Comparison of ENCODE assay signal across 8 cellular contexts in the genomic region with DNA sequence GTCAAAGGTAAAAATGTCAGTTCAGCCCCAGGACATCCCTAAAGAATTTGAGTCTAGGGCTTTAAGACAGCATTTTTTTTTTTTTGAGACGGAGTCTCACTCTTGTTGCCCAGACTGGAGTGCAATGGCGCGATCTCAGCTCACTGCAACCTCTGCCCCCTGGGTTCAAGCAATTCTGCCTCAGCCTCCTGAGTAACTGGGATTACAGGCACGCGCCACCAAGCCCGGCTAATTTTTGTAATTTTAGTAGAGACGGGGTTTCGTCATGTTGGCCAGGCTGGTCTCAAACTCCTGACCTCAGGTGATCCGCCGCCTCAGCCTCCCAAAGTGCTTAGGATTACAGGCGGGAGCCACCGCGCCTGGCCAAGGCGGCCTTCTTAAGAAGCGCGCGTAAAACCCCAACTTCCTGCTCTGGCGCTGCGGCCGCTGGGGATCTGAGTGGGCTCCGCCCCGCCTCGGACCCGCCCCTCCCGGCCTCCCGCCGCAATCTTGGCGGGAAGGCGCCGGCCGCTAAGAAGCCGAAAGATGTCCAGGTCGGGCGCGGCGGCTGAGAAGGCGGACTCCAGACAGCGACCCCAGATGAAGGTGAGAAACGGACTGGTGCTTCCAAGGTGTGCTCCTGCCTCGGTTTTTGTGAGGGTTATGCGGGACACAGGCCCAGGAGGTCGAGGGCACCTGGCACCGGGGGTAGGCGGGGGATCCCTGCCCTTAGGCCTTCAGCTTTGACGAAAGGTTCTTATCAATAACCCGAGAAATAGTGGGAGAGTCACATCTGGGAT. TPM values are rescaled to one million over a fixed set of nuclear protein-coding genes. Genes with fewer than 3 reads are reported as not detected.
DNase-seq lines count a peak whose midpoint lies in the region; ATAC-seq and TF ChIP-seq lines count a peak whose summit lies in the region.
"Not testable (repeated sequence)": the region's sequence is repeated elsewhere in the genome, so short reads cannot be mapped to it uniquely, and the experiment has no call there.

A gene (plus strand): TSS at position 495 of the 779 bp plus-strand sequence. CDS start 31 bp downstream, at position 526.

- peak within 1 kb of the TSS; percentile 45 to 47; a peak in 3 of 4 replicates for H3K27ac ChIP-seq in SK-N-SH (ENCODE audit: low read depth in 2 of 2, low read length in 1 of 2)

- H3K4me3 ChIP-seq in HFF-Myc (replicated peaks; ENCODE audit: low read depth, low read length) = peak within 1 kb of the TSS; percentile 70
- peak within 1 kb of the TSS; percentile 53 to 66 for H3K4me3 ChIP-seq in SK-N-SH (ENCODE audit: low read depth in 2 of 2, low read length in 1 of 2)

- peaks cover 21% of the 10 kb centered on the region for H3F3A ChIP-seq in SK-N-SH (replicated peaks; ENCODE audit: insufficient read depth)

- POLR2A ChIA-PET in SK-N-SH (lab: Yijun Ruan, JAX) = not testable (repeated sequence)

- CTCF ChIA-PET in SK-N-SH (lab: Yijun Ruan, JAX) = interaction anchor here (1.6 kb wide), 1 partner anchor 77 kb away, joined by 3 read pairs; no protein-coding TSS in a partner anchor

- H3K9me3 ChIP-seq in SK-N-SH = not testable (repeated sequence)

- H4K20me1 ChIP-seq in SK-N-SH (ENCODE audit: insufficient read depth) = not testable (repeated sequence)

- peak within 1 kb of the TSS; percentile 99 for H3K27ac Mint-ChIP-seq in neural crest cell (ENCODE audit: unreplicated experiment)

- WGBS in SK-N-SH (ENCODE audit: low lambda C conversion rate) = 15% methylated on average over 26 of the region's 46 CpGs

- H3K4me1 ChIP-seq in SK-N-SH (ENCODE audit: control insufficient read depth in 1 of 2, insufficient read depth in 2 of 2, low read depth in 1 of 2, low read length in 1 of 2) = peaks cover 9 to 10% of the 10 kb centered on the region in 2 experiments; a peak in 3 of 4 replicates

- TF ChIP-seq EP300 in SK-N-SH (IDR thresholded peaks at IDR 0.05; ENCODE audit: borderline replicate concordance in 1 of 2, low read depth in 1 of 2, low read length in 1 of 2) = not testable (repeated sequence)

- H3K36me3 ChIP-seq in SK-N-SH (replicated peaks in 1 of 2; ENCODE audit: control insufficient read depth in 1 of 2, insufficient read depth in 2 of 2, low read length in 1 of 2) = not testable (repeated sequence)

- H3K79me2 ChIP-seq in SK-N-SH (ENCODE audit: insufficient read depth) = peaks cover 72% of the 10 kb centered on the region

- H3K4me2 ChIP-seq in SK-N-SH = peak within 1 kb of the TSS; percentile 77

- not testable (repeated sequence) for H3K9me2 ChIP-seq in SK-N-SH

- not testable (repeated sequence) for H3K27me3 Mint-ChIP-seq in neural crest cell (ENCODE audit: low read depth)

- peaks cover 40% of the 10 kb centered on the region for H3K4me1 Mint-ChIP-seq in neural crest cell

- TF ChIP-seq CTCF in HFF-Myc (IDR thresholded peaks at IDR 0.05; ENCODE audit: low read depth, low read length, missing control alignments); SK-N-SH (IDR thresholded peaks at IDR 0.05); neural crest cell (conservative IDR thresholded peaks at IDR 0.05): not testable (repeated sequence)

- H3K9me3 Mint-ChIP-seq in neural crest cell = not testable (repeated sequence)

- peak within 1 kb of the TSS; percentile 59 for H3K9ac ChIP-seq in SK-N-SH

- not testable (repeated sequence) for H3K36me3 Mint-ChIP-seq in neural crest cell (ENCODE audit: low read depth)

- peak within 1 kb of the TSS; percentile 86 for H2AFZ ChIP-seq in SK-N-SH (ENCODE audit: low read depth)

- peak; percentile 84 for ATAC-seq in stimulated activated naive CD8-positive, alpha-beta T cell treated with anti-CD3 and anti-CD28 coated beads, Interleukin-15, Interleukin-2, amounts not matched to agents 100 U/mL and 50 U/mL, for 24 hours

- H3K4me3 Mint-ChIP-seq in neural crest cell = peak within 1 kb of the TSS; percentile 96

- not testable (repeated sequence) for H3K27me3 ChIP-seq in SK-N-SH (ENCODE audit: insufficient read depth)

- not testable (repeated sequence) for TF ChIP-seq RAD21 in SK-N-SH (IDR thresholded peaks at IDR 0.05; ENCODE audit: low read length)

- DNase-seq in EL = peak; percentile 89
- peak; percentile 39 for DNase-seq in HFF-Myc (ENCODE audit: extremely low read depth, low read depth)
- DNase-seq in NCI-H1092 (lab: John Stamatoyannopoulos, UW) = peak; percentile 71
- DNase-seq in SK-N-SH = peak; percentile 87
- peak; percentile 25 to 51 (median 32) for DNase-seq in activated naive CD4-positive, alpha-beta T cell (lab: John Stamatoyannopoulos, UW)
- peak; percentile 71 for DNase-seq in foreskin melanocyte
- DNase-seq in neural crest cell (ENCODE audit: low read depth, low spot score) = peak; percentile 77
- DNase-seq in stimulated activated naive CD8-positive, alpha-beta T cell treated with anti-CD3 and anti-CD28 coated beads, Interleukin-15, Interleukin-2, amounts not matched to agents 100 U/mL and 50 U/mL, for 24 hours = peak; percentile 89

TF ChIP-seq in SK-N-SH, 30 proteins besides CTCF, POLR2A, EP300 and RAD21:
- peak; percentile 57 for TF ChIP-seq GABPA (IDR thresholded peaks at IDR 0.05; ENCODE audit: low read depth)
- TF ChIP-seq ELF1 (IDR thresholded peaks at IDR 0.05) = peak; percentile 68
- TF ChIP-seq MXI1 (IDR thresholded peaks at IDR 0.05; ENCODE audit: low read depth, low read length) = peak; percentile 49; the same call in 1 of the 2 replicates
- peak; percentile 82 for TF ChIP-seq SIN3A (IDR thresholded peaks at IDR 0.05; ENCODE audit: borderline replicate concordance, low read depth, low read length)
- TF ChIP-seq TEAD4 (IDR thresholded peaks at IDR 0.05; ENCODE audit: borderline replicate concordance, insufficient read depth) = 0 out of 2 replicates have a peak, but pooled peaks have one; percentile 34
- TF ChIP-seq CHD2 (IDR thresholded peaks at IDR 0.05; ENCODE audit: low read length, partially characterized antibody) = peak; percentile 19
- TF ChIP-seq, protein P1, sequence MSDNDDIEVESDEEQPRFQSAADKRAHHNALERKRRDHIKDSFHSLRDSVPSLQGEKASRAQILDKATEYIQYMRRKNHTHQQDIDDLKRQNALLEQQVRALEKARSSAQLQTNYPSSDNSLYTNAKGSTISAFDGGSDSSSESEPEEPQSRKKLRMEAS (IDR thresholded peaks at IDR 0.05; ENCODE audit: low read depth) = peak; percentile 62
- 0 out of 2 replicates have a peak, but pooled peaks have one; percentile 11 for TF ChIP-seq POLR2AphosphoS5 (IDR thresholded peaks at IDR 0.05; ENCODE audit: low read depth, low read length)

RNA-seq across cellular contexts. Expression of the gene that starts here (rescaled TPM):
- 1.8 TPM in 2 replicates for polyA plus RNA-seq in SK-N-SH (2012; rRNA removed)
- 2.6 and 2.9 TPM in 2 replicates for polyA plus RNA-seq in SK-N-SH (2012; cell fraction: cytosol; rRNA removed)
- 1.2 and 2.2 TPM in 2 replicates for polyA plus RNA-seq in SK-N-SH (2012; cell fraction: nucleus; rRNA removed)
- 40.2 and 41.3 TPM in 2 replicates for total RNA-seq in neural crest cell

Comparison
In these comparisons a context has a peak if more than half of its experiments do, and no peak if none do; other contexts are left out.
1. Peak in every context shown above with its lines: DNase-seq, ATAC-seq, H3K4me3 ChIP-seq and H3K27ac ChIP-seq.
2. DNase-seq: peak in every context shown above with its lines; median percentile 89 in EL; 89 in stimulated activated naive CD8-positive, alpha-beta T cell treated with anti-CD3 and anti-CD28 coated beads, Interleukin-15, Interleukin-2, amounts not matched to agents 100 U/mL and 50 U/mL, for 24 hours; 87 in SK-N-SH; 77 in neural crest cell; 71 in NCI-H1092; 71 in foreskin melanocyte; 39 in HFF-Myc; 32 in activated naive CD4-positive, alpha-beta T cell.